Comparison of ENCODE assay signal across 9 cellular contexts in genomic region chr1:216750031-216750627, GRCh38. TPM values are rescaled to one million over a fixed set of nuclear protein-coding genes. Genes with fewer than 3 reads are reported as not detected.
DNase-seq lines count a peak whose midpoint lies in the region; ATAC-seq, FAIRE-seq and TF ChIP-seq lines count a peak whose summit lies in the region.
"Had no signal": no experiment of that assay in that cellular context is flagged by ENCODE, and none has a peak within 500 bp of the region (broad histone marks: within the 10 kb centered on the region; RNA-seq: fewer than 3 reads in every experiment).

No MANE protein-coding gene starts in this region.

- CTCF ChIA-PET in GM10248 (lab: Yijun Ruan, JAX) = interaction anchor here (0.7 to 1.3 kb wide), 6 partner anchors 9 to 1267 kb away, joined by 3 to 5 read pairs (median 3); no protein-coding TSS in a partner anchor

- H3K4me2 ChIP-seq in keratinocyte (ENCODE audit: control insufficient read depth, extremely low read depth, insufficient read depth, low read depth, low read length) = no peak overlapping the region

- intact Hi-C loops in upper lobe of right lung (cut with DNase I) = no loop called here

- no peaks in the 10 kb centered on the region for H4K20me1 ChIP-seq in keratinocyte (ENCODE audit: control insufficient read depth, extremely low read depth, insufficient read depth, low read length)

- H2AFZ ChIP-seq in keratinocyte (ENCODE audit: control insufficient read depth, low read length) = peak overlapping the region; percentile 62

- in situ Hi-C loops in brain microvascular endothelial cell (cut with HindIII; ENCODE audit: low pct_ligation_motif_present, low sequenced_read_pairs) = no loop called here

- TF ChIP-seq CTCF in GM10248 (IDR thresholded peaks at IDR 0.05; ENCODE audit: control extremely low read depth, extremely low read depth, low read depth, missing control alignments) (peak; percentile 42), brain microvascular endothelial cell (IDR thresholded peaks at IDR 0.05; ENCODE audit: low read depth, low read length, missing control alignments) (peak; percentile 78), keratinocyte (optimal IDR thresholded peaks at IDR 0.05 in 1 of 3, IDR thresholded peaks at IDR 0.05 in 1 of 3, conservative IDR thresholded peaks at IDR 0.05 in 1 of 3; ENCODE audit: extremely low read depth in 1 of 3, insufficient read depth in 2 of 3, low read length in 3 of 3) (peak; percentile 75 to 85 (median 83)), upper lobe of right lung (IDR thresholded peaks at IDR 0.05) (peak; percentile 53)

- no peak for DNase-seq in GM10248 (ENCODE audit: extremely low spot score)
- peak; percentile 8 for DNase-seq in NCI-H510A (lab: John Stamatoyannopoulos, UW)
- peak; percentile 45 for DNase-seq in brain microvascular endothelial cell
- no peak for DNase-seq in keratinocyte (ENCODE audit: low read depth, low spot score)
- no peak for DNase-seq in upper lobe of right lung
- DNase-seq in effector memory CD4-positive, alpha-beta T cell = no peak

- H3K36me3 ChIP-seq in brain microvascular endothelial cell (replicated peaks) = no peaks in the 10 kb centered on the region
- H3K36me3 ChIP-seq in keratinocyte (ENCODE audit: control insufficient read depth in 2 of 2, extremely low read depth in 1 of 2, insufficient read depth in 2 of 2, low read length in 2 of 2) = no peaks in the 10 kb centered on the region
- H3K36me3 ChIP-seq in upper lobe of right lung = no peaks in the 10 kb centered on the region
- H3K36me3 ChIP-seq in effector memory CD4-positive, alpha-beta T cell (ENCODE audit: control insufficient read depth, insufficient read depth, low read length) = no peaks in the 10 kb centered on the region

- no peak overlapping the region for H3K9ac ChIP-seq in keratinocyte (ENCODE audit: control insufficient read depth, extremely low read depth, insufficient read depth, low read length)

- H3K79me2 ChIP-seq in keratinocyte (ENCODE audit: control insufficient read depth, insufficient read depth, low read length) = no peaks in the 10 kb centered on the region

- dilution Hi-C loops in keratinocyte (cut with MboI; ENCODE audit: extremely low pct_ligation_motif_present, low sequenced_read_pairs) = no loop called here

- FAIRE-seq in keratinocyte (lab: Jason Lieb, UNC) = peak; percentile 95

- H3K27me3 ChIP-seq in brain microvascular endothelial cell (replicated peaks) = no peaks in the 10 kb centered on the region
- H3K27me3 ChIP-seq in keratinocyte (ENCODE audit: control insufficient read depth, extremely low read depth, insufficient read depth, low read length) = no peaks in the 10 kb centered on the region
- H3K27me3 ChIP-seq in upper lobe of right lung = no peaks in the 10 kb centered on the region
- H3K27me3 ChIP-seq in effector memory CD4-positive, alpha-beta T cell (replicated peaks; ENCODE audit: control insufficient read depth, insufficient read depth, low read length, poor library complexity, severe bottlenecking) = no peaks in the 10 kb centered on the region

- H3K4me1 ChIP-seq in keratinocyte (ENCODE audit: control insufficient read depth, extremely low read depth, insufficient read depth, low read length) (no peaks in the 10 kb centered on the region), upper lobe of right lung (no peaks in the 10 kb centered on the region)
- H3K4me1 ChIP-seq in effector memory CD4-positive, alpha-beta T cell (ENCODE audit: control insufficient read depth, insufficient read depth, low read length, poor library complexity, severe bottlenecking) = no peaks in the 10 kb centered on the region

- no peaks in the 10 kb centered on the region for H3K9me3 ChIP-seq in keratinocyte (ENCODE audit: control insufficient read depth, low read depth, low read length)
- no peaks in the 10 kb centered on the region for H3K9me3 ChIP-seq in upper lobe of right lung
- no peaks in the 10 kb centered on the region for H3K9me3 ChIP-seq in effector memory CD4-positive, alpha-beta T cell (ENCODE audit: control insufficient read depth, low read length)

- no peak overlapping the region for H3K27ac ChIP-seq in brain microvascular endothelial cell
- no peak overlapping the region for H3K27ac ChIP-seq in keratinocyte (ENCODE audit: control insufficient read depth, insufficient read depth, low read length)
- H3K27ac ChIP-seq in upper lobe of right lung = no peak overlapping the region
- no peak overlapping the region for H3K27ac ChIP-seq in effector memory CD4-positive, alpha-beta T cell (ENCODE audit: insufficient read depth, low read length, poor library complexity, severe bottlenecking)

- POLR2A ChIA-PET in GM10248 (lab: Yijun Ruan, JAX) = no interaction called here

- H3K4me3 ChIP-seq in brain microvascular endothelial cell (ENCODE audit: low read depth, low read length) (no peak overlapping the region), keratinocyte (ENCODE audit: control insufficient read depth in 2 of 3, extremely low read depth in 1 of 3, insufficient read depth in 2 of 3, low read depth in 1 of 3, low read length in 3 of 3) (no peak overlapping the region), upper lobe of right lung (no peak overlapping the region)
- H3K4me3 ChIP-seq in effector memory CD4-positive, alpha-beta T cell (ENCODE audit: insufficient read depth, low read depth, low read length, poor library complexity, severe bottlenecking) = no peak overlapping the region

- ATAC-seq in HG03354 (IDR thresholded peaks at IDR 0.05; ENCODE audit: poor library complexity, severe bottlenecking, unreplicated experiment) (peak; percentile 82), upper lobe of right lung (peak; percentile 80), GM21717 (IDR thresholded peaks at IDR 0.05; ENCODE audit: unreplicated experiment) (no peak)

- no peaks in the 10 kb centered on the region for H3K9me1 ChIP-seq in keratinocyte (ENCODE audit: control insufficient read depth, extremely low read depth, insufficient read depth, low read length)

RNA-seq across cellular contexts. Expression of gene ESRRG, which starts 26.9 kb away (rescaled TPM):
- 0.08 to 0.16 TPM (median 0.08 TPM) in 3 replicates for polyA plus RNA-seq in keratinocyte
- polyA plus RNA-seq in keratinocyte (2011; ENCODE audit: low read depth) = not detected
- polyA plus RNA-seq in keratinocyte (2011; cell fraction: cytosol; rRNA removed) = 0.04 and 0.07 TPM in 2 replicates
- 0.05 and 0.08 TPM in 2 replicates for polyA plus RNA-seq in keratinocyte (2011; cell fraction: nucleus; rRNA removed)
- 0.14 TPM in 1 of 2 replicates, not detected in the other for polyA plus RNA-seq in keratinocyte (2012; ENCODE audit: low replicate concordance)
- polyA minus RNA-seq in keratinocyte = 0.42 to 1.3 TPM (median 0.46 TPM) in 3 replicates
- polyA minus RNA-seq in keratinocyte (2011; cell fraction: cytosol; rRNA and poly(A)+ RNA removed) = not detected
- polyA minus RNA-seq in keratinocyte (2011; cell fraction: nucleus; rRNA and poly(A)+ RNA removed) = 0.42 and 0.47 TPM in 2 replicates
- total RNA-seq in upper lobe of right lung = 0.29 TPM
- total RNA-seq: T-helper 2 cell treated with Interferon-gamma antibody and Interleukin-4, amounts not matched to agents 100 ng/mL and 5 ng/mL, for 36 hours had no signal

Comparison
In these comparisons a context has a peak if more than half of its experiments do, and no peak if none do; other contexts are left out.
1. DNase-seq: peak in NCI-H510A (single experiment) and brain microvascular endothelial cell (single experiment); none in GM10248 (single experiment), keratinocyte (single experiment), upper lobe of right lung (single experiment) and effector memory CD4-positive, alpha-beta T cell (0 of 3).
2. Peak in every context shown above with its lines, with median percentiles within 50 percentile points of each other: CTCF ChIP-seq.